Comparison of ENCODE assay signal across 9 cellular contexts in genomic region chr2:8116661-8117060, GRCh38.
DNase-seq lines count a peak whose midpoint lies in the region; ATAC-seq and TF ChIP-seq lines count a peak whose summit lies in the region.
"Had no signal": no experiment of that assay in that cellular context is flagged by ENCODE, and none has a peak within 500 bp of the region (broad histone marks: within the 10 kb centered on the region; RNA-seq: fewer than 3 reads in every experiment).

No MANE protein-coding gene starts in this region.

- no peaks in the 10 kb centered on the region for H3K36me3 Mint-ChIP-seq in stimulated activated naive B cell treated with anti-CD40 and anti-IgM and Interleukin-4, amounts not matched to agents 10 μg/mL and 1 μg/mL and 100 μg/mL, for 72 hours

- TF ChIP-seq CTCF in esophagus muscularis mucosa (IDR thresholded peaks at IDR 0.05): no peak

- no peaks in the 10 kb centered on the region for H3K27me3 ChIP-seq in esophagus muscularis mucosa

- no peak for TF ChIP-seq POLR2A in esophagus muscularis mucosa (IDR thresholded peaks at IDR 0.05; ENCODE audit: low read depth)

- peaks cover 37 to 40% of the 10 kb centered on the region in 2 donors for H3K27me3 Mint-ChIP-seq in stimulated activated naive B cell treated with anti-CD40 and anti-IgM and Interleukin-4, amounts not matched to agents 10 μg/mL and 1 μg/mL and 100 μg/mL, for 72 hours

- ATAC-seq in HG02763 (IDR thresholded peaks at IDR 0.05; ENCODE audit: unreplicated experiment) (peak; percentile 89), HG03571 (IDR thresholded peaks at IDR 0.05; ENCODE audit: unreplicated experiment) (peak; percentile 97)
- peak; percentile 98 to 100 for ATAC-seq in stimulated activated naive B cell treated with anti-CD40 and anti-IgM and Interleukin-4, amounts not matched to agents 10 μg/mL and 1 μg/mL and 100 μg/mL, for 72 hours (replicated peaks)
- ATAC-seq: K562, right cardiac atrium had no signal

- no peak overlapping the region for H3K27ac ChIP-seq in esophagus muscularis mucosa (replicated peaks in 1 of 4)

- H3K4me1 Mint-ChIP-seq in stimulated activated naive B cell treated with anti-CD40 and anti-IgM and Interleukin-4, amounts not matched to agents 10 μg/mL and 1 μg/mL and 100 μg/mL, for 72 hours: peaks cover 10 to 11% of the 10 kb centered on the region in 2 donors

- WGBS in esophagus muscularis mucosa: 84% methylated on average over 7 of the region's 7 CpGs

- DNase-seq in GM19238 (ENCODE audit: insufficient read length, low spot score): peak; percentile 60
- DNase-seq in stimulated activated naive B cell treated with anti-CD40 and anti-IgM and Interleukin-4, amounts not matched to agents 10 μg/mL and 1 μg/mL and 100 μg/mL, for 72 hours: peak; percentile 20
- no peak for DNase-seq in ureter (ENCODE audit: low spot score)
- no peak for DNase-seq in UCSD-AML1 (lab: John Stamatoyannopoulos, UW; ENCODE audit: unreplicated experiment)
- DNase-seq in esophagus muscularis mucosa (ENCODE audit: extremely low spot score): no peak
- DNase-seq: right cardiac atrium had no signal

- H3K4me1 ChIP-seq in esophagus muscularis mucosa: peaks cover 13 to 27% (median 21%) of the 10 kb centered on the region in 4 donors

- H3K4me3 ChIP-seq in esophagus muscularis mucosa: no peak overlapping the region
- H3K4me3 ChIP-seq: K562 had no signal

- H3K4me3 Mint-ChIP-seq in stimulated activated naive B cell treated with anti-CD40 and anti-IgM and Interleukin-4, amounts not matched to agents 10 μg/mL and 1 μg/mL and 100 μg/mL, for 72 hours: no peak overlapping the region

- H3K9me3 ChIP-seq in esophagus muscularis mucosa: no peaks in the 10 kb centered on the region

- H3K36me3 ChIP-seq in esophagus muscularis mucosa: no peaks in the 10 kb centered on the region

- H3K27ac Mint-ChIP-seq in stimulated activated naive B cell treated with anti-CD40 and anti-IgM and Interleukin-4, amounts not matched to agents 10 μg/mL and 1 μg/mL and 100 μg/mL, for 72 hours: no peak overlapping the region

- no peaks in the 10 kb centered on the region for H3K9me3 Mint-ChIP-seq in stimulated activated naive B cell treated with anti-CD40 and anti-IgM and Interleukin-4, amounts not matched to agents 10 μg/mL and 1 μg/mL and 100 μg/mL, for 72 hours

- intact Hi-C loops in esophagus muscularis mucosa (cut with DNase I): no loop called here

- TF ChIP-seq EP300 in esophagus muscularis mucosa (IDR thresholded peaks at IDR 0.05): no peak

Comparison
In these comparisons a context has a peak if more than half of its experiments do, and no peak if none do; other contexts are left out.
1. DNase-seq: peak in GM19238 (single experiment) and stimulated activated naive B cell treated with anti-CD40 and anti-IgM and Interleukin-4, amounts not matched to agents 10 μg/mL and 1 μg/mL and 100 μg/mL, for 72 hours (single experiment); none in ureter (single experiment), UCSD-AML1 (single experiment) and esophagus muscularis mucosa (single experiment).
2. Peak in every context shown above with its lines, with median percentiles within 50 percentile points of each other: ATAC-seq.